Comparison of ENCODE assay signal across 34 cellular contexts in the genomic region with DNA sequence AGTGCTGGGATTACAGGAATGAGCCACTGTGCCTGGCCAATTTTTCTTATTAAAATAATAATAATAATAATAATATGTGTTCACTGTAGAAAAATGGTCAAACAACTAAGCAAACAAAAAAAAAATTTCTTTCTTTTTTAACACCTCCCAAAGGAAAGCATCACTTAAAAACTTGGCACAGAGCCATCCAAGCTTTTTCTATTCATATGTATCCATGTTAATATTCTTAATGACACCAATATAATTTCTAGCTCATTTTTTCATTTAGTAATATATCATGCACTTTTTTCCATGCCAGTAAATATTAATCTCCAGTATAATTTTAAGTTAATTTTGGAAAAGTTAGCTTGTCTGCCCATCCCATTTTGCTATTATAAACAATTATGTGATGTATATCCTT.
"Had no signal": no experiment of that assay in that cellular context is flagged by ENCODE, and none has a peak within 500 bp of the region (broad histone marks: within the 10 kb centered on the region; RNA-seq: fewer than 3 reads in every experiment).

No MANE protein-coding gene starts in this region.

- DNase-seq: Karpas-422, Kasumi-1, MG63, MM.1S, MV-4-11, NCI-H1048, NCI-H1092, NCI-H1092 treated with DMSO at 0.1 percent for 48 hours, NCI-H1105, NCI-H1105 treated with DMSO at 0.1 percent for 48 hours, NCI-H1417 treated with DMSO at 0.1 percent for 48 hours, NCI-H1436, NCI-H1436 treated with DMSO at 0.1 percent for 48 hours, NCI-H146, NCI-H1694, NCI-H1694 treated with DMSO at 0.1 percent for 48 hours, NCI-H187, NCI-H187 treated with DMSO at 0.1 percent for 48 hours, NCI-H1930, NCI-H2029, NCI-H2029 treated with DMSO at 0.1 percent for 48 hours, NCI-H2081, NCI-H2081 treated with DMSO at 0.1 percent for 48 hours, NCI-H2107, NCI-H2171, NCI-H2171 treated with DMSO at 0.1 percent for 48 hours, NCI-H2227 treated with DMSO at 0.1 percent for 48 hours, NCI-H226, NCI-H345, NCI-H446, NCI-H446 treated with DMSO at 0.1 percent for 48 hours, NCI-H510A, NCI-H510A treated with DMSO at 0.1 percent for 48 hours, NCI-H524 had no signal

- H3K27me3 ChIP-seq: MG63 had no signal

- H3K36me3 ChIP-seq: MG63 had no signal

- H3K4me3 ChIP-seq: MG63 had no signal

- H3K9me3 ChIP-seq: MG63 had no signal
